Comparison of ENCODE assay signal across 37 cellular contexts in the genomic region with DNA sequence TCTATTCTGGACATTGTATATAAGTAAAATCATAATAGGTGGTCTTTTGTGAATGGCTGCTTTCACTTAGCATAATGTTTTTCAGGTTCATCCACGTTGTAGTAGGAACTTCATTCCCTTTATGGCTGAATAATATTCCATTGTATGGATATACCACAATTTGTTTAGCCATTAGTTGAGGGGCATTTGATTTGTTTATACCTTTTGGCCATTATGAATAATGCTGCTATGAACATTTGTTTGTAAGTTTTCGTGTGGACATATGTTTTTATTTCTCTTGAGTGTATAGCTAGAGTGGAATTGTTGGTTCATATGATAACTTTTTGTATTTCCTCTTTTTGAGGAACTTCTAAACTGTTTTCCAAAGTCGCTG.
"Had no signal": no experiment of that assay in that cellular context is flagged by ENCODE, and none has a peak within 500 bp of the region (broad histone marks: within the 10 kb centered on the region; RNA-seq: fewer than 3 reads in every experiment).

No MANE protein-coding gene starts in this region.

- H3K27ac Mint-ChIP-seq: activated B cell treated with CpG ODN at 0.5 μM for 24 hours; activated CD4-positive, alpha-beta memory T cell treated with anti-CD3 and anti-CD28 coated beads for 36 hours; activated CD4-positive, alpha-beta T cell treated with anti-CD3 and anti-CD28 coated beads, Interleukin-2, amount 10 ng/mL, durations not matched to agents 24 days and 14 days; activated CD8-positive, alpha-beta T cell treated with anti-CD3 and anti-CD28 coated beads for 36 hours; activated naive CD4-positive, alpha-beta T cell treated with anti-CD3 and anti-CD28 coated beads for 36 hours; activated naive CD8-positive, alpha-beta T cell treated with anti-CD3 and anti-CD28 coated beads for 36 hours; activated T-cell treated with anti-CD3 and anti-CD28 coated beads, Interleukin-2, amount 50 U/mL, for 72 hours; activated T-helper 1 cell treated with anti-CD3 and anti-CD28 coated beads, Interleukin-12 subunit alpha, Interleukin-12 subunit beta, Interleukin-2, Interleukin-4 antibody, amounts not matched to agents 30 ng/mL and 10 ng/mL and 1 ng/mL, durations not matched to agents 14 hours and 24 hours and 36 hours; activated T-helper 17 cell treated with anti-CD3 and anti-CD28 coated beads, Interleukin-2, amount 50 U/mL, for 72 hours; brain; T-helper 1 cell treated with Interleukin-12 subunit alpha and Interleukin-12 subunit beta and Interleukin-4 antibody, amounts not matched to agents 30 μg/mL and 1 μg/mL, for 36 hours; T-helper 2 cell treated with Interferon-gamma antibody and Interleukin-4, amounts not matched to agents 5 μg/mL and 100 μg/mL, for 36 hours had no signal

- FAIRE-seq: bronchial epithelial cell had no signal

- ATAC-seq: activated CD8-positive, alpha-beta T cell treated with anti-CD3 and anti-CD28 coated beads for 36 hours; activated naive CD4-positive, alpha-beta T cell treated with anti-CD3 and anti-CD28 coated beads, Interleukin-2, amount 50 U/mL, for 72 hours; activated T-cell treated with anti-CD3 and anti-CD28 coated beads, Interleukin-2, amount 50 U/mL, for 4 hours; activated T-cell treated with anti-CD3 and anti-CD28 coated beads, Interleukin-2, amount 50 U/mL, for 72 hours; activated T-helper 17 cell treated with anti-CD3 and anti-CD28 coated beads, Interleukin-2, amount 50 U/mL, for 72 hours had no signal

- H3K27ac ChIP-seq: VCaP had no signal

- H3K27me3 Mint-ChIP-seq: activated B cell treated with CpG ODN at 0.5 μM for 24 hours; activated CD4-positive, alpha-beta memory T cell treated with anti-CD3 and anti-CD28 coated beads for 36 hours; activated CD4-positive, alpha-beta T cell treated with anti-CD3 and anti-CD28 coated beads, Interleukin-2, amount 10 ng/mL, durations not matched to agents 24 days and 14 days; activated CD8-positive, alpha-beta T cell treated with anti-CD3 and anti-CD28 coated beads for 36 hours; activated naive CD8-positive, alpha-beta T cell treated with anti-CD3 and anti-CD28 coated beads for 36 hours; activated T-helper 17 cell treated with anti-CD3 and anti-CD28 coated beads, Interleukin-2, amount 50 U/mL, for 72 hours; central memory CD8-positive, alpha-beta T cell had no signal

- H3K4me1 Mint-ChIP-seq: activated B cell treated with CpG ODN at 0.5 μM for 24 hours; activated CD4-positive, alpha-beta T cell treated with anti-CD3 and anti-CD28 coated beads, Interleukin-2, amount 10 ng/mL, durations not matched to agents 24 days and 14 days; activated naive CD8-positive, alpha-beta T cell treated with anti-CD3 and anti-CD28 coated beads for 36 hours; activated T-helper 17 cell treated with anti-CD3 and anti-CD28 coated beads, Interleukin-2, amount 50 U/mL, for 72 hours; brain; central memory CD8-positive, alpha-beta T cell had no signal

- DNase-seq: activated B cell treated with CpG ODN at 0.5 μM for 24 hours; activated CD4-positive, alpha-beta memory T cell treated with anti-CD3 and anti-CD28 coated beads for 36 hours; activated CD4-positive, alpha-beta T cell treated with anti-CD3 and anti-CD28 coated beads for 4 hours; activated CD4-positive, alpha-beta T cell treated with anti-CD3 and anti-CD28 coated beads, Interleukin-2, amount 10 ng/mL, durations not matched to agents 24 days and 14 days; activated CD4-positive, alpha-beta T cell treated with anti-CD3 and anti-CD28 coated beads, Interleukin-2, amount 50 U/mL, for 1 hour; activated CD4-positive, alpha-beta T cell treated with anti-CD3 and anti-CD28 coated beads, Interleukin-2, amount 50 U/mL, for 4 hours; activated CD4-positive, CD25-positive, alpha-beta regulatory T cell treated with anti-CD3 and anti-CD28 coated beads, Interleukin-2, amount 50 U/mL, for 72 hours; activated CD8-positive, alpha-beta memory T cell treated with anti-CD3 and anti-CD28 coated beads, Interleukin-2, amount 50 U/mL, for 4 hours; activated CD8-positive, alpha-beta T cell treated with anti-CD3 and anti-CD28 coated beads for 36 hours; activated effector memory CD4-positive, alpha-beta T cell treated with anti-CD3 and anti-CD28 coated beads, Interleukin-2, amount 50 U/mL, for 16 hours; activated gamma-delta T cell treated with Interleukin-2 at 50 U/mL for 16 hours; activated naive CD4-positive, alpha-beta T cell; activated naive CD4-positive, alpha-beta T cell treated with anti-CD3 and anti-CD28 coated beads for 36 hours; activated naive CD4-positive, alpha-beta T cell treated with anti-CD3 and anti-CD28 coated beads, Interleukin-2, amount 50 U/mL, for 16 hours; activated naive CD8-positive, alpha-beta T cell treated with anti-CD3 and anti-CD28 coated beads for 36 hours; activated T-cell treated with anti-CD3 and anti-CD28 coated beads for 4 hours; activated T-cell treated with anti-CD3 and anti-CD28 coated beads, Interleukin-2, amount 50 U/mL, for 1 hour; activated T-cell treated with anti-CD3 and anti-CD28 coated beads, Interleukin-2, amount 50 U/mL, for 4 hours; activated T-cell treated with anti-CD3 and anti-CD28 coated beads, Interleukin-2, amount 50 U/mL, for 72 hours; adrenal gland; amniotic stem cell; aorta; caudate nucleus; cerebellar nuclear complex; T-helper 1 cell; T-helper 2 cell; T-helper 9 cell had no signal

- H3K4me3 ChIP-seq: adrenal gland, cardiac muscle cell had no signal

- H3K27me3 ChIP-seq: adrenal gland, cardiac muscle cell had no signal

- H3K4me3 Mint-ChIP-seq: activated B cell treated with CpG ODN at 0.5 μM for 24 hours; activated CD4-positive, alpha-beta memory T cell treated with anti-CD3 and anti-CD28 coated beads for 36 hours; activated CD4-positive, alpha-beta T cell treated with anti-CD3 and anti-CD28 coated beads, Interleukin-2, amount 10 ng/mL, durations not matched to agents 24 days and 14 days; activated CD8-positive, alpha-beta T cell treated with anti-CD3 and anti-CD28 coated beads for 36 hours; activated naive CD4-positive, alpha-beta T cell treated with anti-CD3 and anti-CD28 coated beads for 36 hours; activated naive CD8-positive, alpha-beta T cell treated with anti-CD3 and anti-CD28 coated beads for 36 hours; activated T-cell treated with anti-CD3 and anti-CD28 coated beads, Interleukin-2, amount 50 U/mL, for 4 hours; activated T-cell treated with anti-CD3 and anti-CD28 coated beads, Interleukin-2, amount 50 U/mL, for 72 hours; activated T-helper 1 cell treated with anti-CD3 and anti-CD28 coated beads, Interleukin-12 subunit alpha, Interleukin-12 subunit beta, Interleukin-2, Interleukin-4 antibody, amounts not matched to agents 30 ng/mL and 10 ng/mL and 1 ng/mL, durations not matched to agents 14 hours and 24 hours and 36 hours; activated T-helper 17 cell treated with anti-CD3 and anti-CD28 coated beads, Interleukin-2, amount 50 U/mL, for 72 hours; brain; central memory CD8-positive, alpha-beta T cell; T-helper 1 cell treated with Interleukin-12 subunit alpha and Interleukin-12 subunit beta and Interleukin-4 antibody, amounts not matched to agents 30 μg/mL and 1 μg/mL, for 36 hours; T-helper 2 cell treated with Interferon-gamma antibody and Interleukin-4, amounts not matched to agents 5 μg/mL and 100 μg/mL, for 36 hours had no signal

- H3K9me3 Mint-ChIP-seq: activated CD4-positive, alpha-beta memory T cell treated with anti-CD3 and anti-CD28 coated beads for 36 hours; activated CD4-positive, alpha-beta T cell treated with anti-CD3 and anti-CD28 coated beads, Interleukin-2, amount 10 ng/mL, durations not matched to agents 24 days and 14 days; activated CD8-positive, alpha-beta T cell treated with anti-CD3 and anti-CD28 coated beads for 36 hours; activated naive CD4-positive, alpha-beta T cell treated with anti-CD3 and anti-CD28 coated beads for 36 hours; activated T-cell treated with anti-CD3 and anti-CD28 coated beads, Interleukin-2, amount 50 U/mL, for 72 hours; activated T-helper 1 cell treated with anti-CD3 and anti-CD28 coated beads, Interleukin-12 subunit alpha, Interleukin-12 subunit beta, Interleukin-2, Interleukin-4 antibody, amounts not matched to agents 30 ng/mL and 10 ng/mL and 1 ng/mL, durations not matched to agents 14 hours and 24 hours and 36 hours; activated T-helper 17 cell treated with anti-CD3 and anti-CD28 coated beads, Interleukin-2, amount 50 U/mL, for 72 hours; central memory CD8-positive, alpha-beta T cell; T-helper 1 cell treated with Interleukin-12 subunit alpha and Interleukin-12 subunit beta and Interleukin-4 antibody, amounts not matched to agents 30 μg/mL and 1 μg/mL, for 36 hours; T-helper 2 cell treated with Interferon-gamma antibody and Interleukin-4, amounts not matched to agents 5 μg/mL and 100 μg/mL, for 36 hours had no signal
